32 cellular contexts compared by ENCODE assay signal in genomic region chr4:146943691-146944375, GRCh38. TPM values are rescaled to one million over a fixed set of nuclear protein-coding genes. Genes with fewer than 3 reads are reported as not detected.
DNase-seq lines count a peak whose midpoint lies in the region; ATAC-seq and TF ChIP-seq lines count a peak whose summit lies in the region.
"Had no signal": no experiment of that assay in that cellular context is flagged by ENCODE, and none has a peak within 500 bp of the region (broad histone marks: within the 10 kb centered on the region; RNA-seq: fewer than 3 reads in every experiment).

No MANE protein-coding gene starts in this region.

- H3K9ac ChIP-seq in endodermal cell (ENCODE audit: extremely low read depth, low read length, poor library complexity, severe bottlenecking): no peak overlapping the region

- H3K4me1 Mint-ChIP-seq in endodermal cell (peaks cover 35% of the 10 kb centered on the region), nephron progenitor cell (peaks cover 48% of the 10 kb centered on the region)
- H3K4me1 Mint-ChIP-seq in activated T-cell treated with anti-CD3 and anti-CD28 coated beads, Interleukin-2, amount 50 U/mL, for 4 hours (ENCODE audit: low read depth): peaks cover 27% of the 10 kb centered on the region

- peak overlapping the region; percentile 73 for H3K4me3 Mint-ChIP-seq in endodermal cell
- H3K4me3 Mint-ChIP-seq in nephron progenitor cell: peak overlapping the region; percentile 80
- H3K4me3 Mint-ChIP-seq in activated T-cell treated with anti-CD3 and anti-CD28 coated beads, Interleukin-2, amount 50 U/mL, for 4 hours: no peak overlapping the region
- H3K4me3 Mint-ChIP-seq: activated CD4-positive, alpha-beta memory T cell treated with anti-CD3 and anti-CD28 coated beads for 36 hours had no signal

- peak; percentile 85 for DNase-seq in ELF-1 (ENCODE audit: low read depth, low spot score)
- DNase-seq in NCI-H226: peak; percentile 47
- DNase-seq in endodermal cell: peak; percentile 67
- no peak for DNase-seq in nephron progenitor cell
- DNase-seq in caudate nucleus (lab: John Stamatoyannopoulos, UW): no peak
- no peak for DNase-seq in activated T-cell treated with anti-CD3 and anti-CD28 coated beads, Interleukin-2, amount 50 U/mL, for 4 hours
- DNase-seq: ACHN; activated CD4-positive, alpha-beta memory T cell treated with anti-CD3 and anti-CD28 coated beads for 36 hours; activated CD4-positive, alpha-beta T cell treated with anti-CD3 and anti-CD28 coated beads for 1 hour; activated naive CD4-positive, alpha-beta T cell treated with anti-CD3 and anti-CD28 coated beads, Interleukin-2, amount 50 U/mL, for 16 hours; amniotic stem cell; DMS153; esophagus squamous epithelium; foreskin melanocyte; heart right ventricle; kidney glomerular epithelial cell; naive thymus-derived CD4-positive, alpha-beta T cell; NCI-H1092 treated with DMSO at 0.1 percent for 48 hours; NCI-H1694 treated with DMSO at 0.1 percent for 48 hours; NCI-H524; occipital lobe; Right ventricle myocardium superior; stimulated activated CD4-positive, alpha-beta T cell treated with anti-CD3 and anti-CD28 coated beads, Interleukin-4, amount 100 ng/mL, for 24 hours; T-helper 2 cell; thyroid gland had no signal

- H3K36me3 Mint-ChIP-seq in endodermal cell (ENCODE audit: low read depth) (peaks cover 2% of the 10 kb centered on the region), nephron progenitor cell (ENCODE audit: low read depth) (no peaks in the 10 kb centered on the region)
- no peaks in the 10 kb centered on the region for H3K36me3 Mint-ChIP-seq in activated T-cell treated with anti-CD3 and anti-CD28 coated beads, Interleukin-2, amount 50 U/mL, for 4 hours (ENCODE audit: insufficient read depth)
- H3K36me3 Mint-ChIP-seq: activated CD4-positive, alpha-beta memory T cell treated with anti-CD3 and anti-CD28 coated beads for 36 hours; naive thymus-derived CD4-positive, alpha-beta T cell had no signal

- H3K27me3 ChIP-seq in endodermal cell (ENCODE audit: control insufficient read depth, insufficient read depth, low read length, poor library complexity, severe bottlenecking): peaks cover 7% of the 10 kb centered on the region
- H3K27me3 ChIP-seq: heart right ventricle, thyroid gland had no signal

- no peak overlapping the region for H3K4me3 ChIP-seq in endodermal cell (ENCODE audit: low read length)
- H3K4me3 ChIP-seq: esophagus squamous epithelium, HAP-1, heart right ventricle, thyroid gland had no signal

- H3K9me3 Mint-ChIP-seq in endodermal cell (no peaks in the 10 kb centered on the region), nephron progenitor cell (no peaks in the 10 kb centered on the region)
- no peaks in the 10 kb centered on the region for H3K9me3 Mint-ChIP-seq in activated T-cell treated with anti-CD3 and anti-CD28 coated beads, Interleukin-2, amount 50 U/mL, for 4 hours
- H3K9me3 Mint-ChIP-seq: activated CD4-positive, alpha-beta memory T cell treated with anti-CD3 and anti-CD28 coated beads for 36 hours had no signal

- H3K27me3 Mint-ChIP-seq in endodermal cell (ENCODE audit: insufficient read depth): peaks cover 17% of the 10 kb centered on the region
- peaks cover 4% of the 10 kb centered on the region for H3K27me3 Mint-ChIP-seq in nephron progenitor cell (ENCODE audit: low read depth, poor library complexity)
- peaks cover 12% of the 10 kb centered on the region for H3K27me3 Mint-ChIP-seq in activated T-cell treated with anti-CD3 and anti-CD28 coated beads, Interleukin-2, amount 50 U/mL, for 4 hours (ENCODE audit: low read depth)

- ATAC-seq in GM21526 (IDR thresholded peaks at IDR 0.05; ENCODE audit: low FRiP score, unreplicated experiment): no peak
- no peak for ATAC-seq in activated T-cell treated with anti-CD3 and anti-CD28 coated beads, Interleukin-2, amount 50 U/mL, for 4 hours
- ATAC-seq: heart right ventricle; naive thymus-derived CD4-positive, alpha-beta T cell; Panc1; SK-N-SH treated with all-trans-retinoic acid at 6 μM for 48 hours had no signal

- 60% methylated on average over 3 of the region's 3 CpGs for whole genome bisulfite sequencing in endodermal cell (ENCODE audit: insufficient coverage in 1 of 2, insufficient read length in 1 of 2), 2 experiments

- no peaks in the 10 kb centered on the region for H3K36me3 ChIP-seq in endodermal cell (ENCODE audit: control insufficient read depth, insufficient read depth, low read length)
- H3K36me3 ChIP-seq: esophagus squamous epithelium, HAP-1, heart right ventricle, thyroid gland had no signal

- no peak overlapping the region for H3K27ac ChIP-seq in endodermal cell (ENCODE audit: low read depth, low read length)
- H3K27ac ChIP-seq in caudate nucleus (ENCODE audit: low read depth, low read length): no peak overlapping the region
- H3K27ac ChIP-seq: esophagus squamous epithelium, heart right ventricle, thyroid gland had no signal

- no peaks in the 10 kb centered on the region for H3K9me3 ChIP-seq in endodermal cell (ENCODE audit: control insufficient read depth, low read length)
- H3K9me3 ChIP-seq: esophagus squamous epithelium, HAP-1, thyroid gland had no signal

- no peak overlapping the region for H3K27ac Mint-ChIP-seq in endodermal cell
- H3K27ac Mint-ChIP-seq in nephron progenitor cell: no peak overlapping the region
- H3K27ac Mint-ChIP-seq: activated CD4-positive, alpha-beta memory T cell treated with anti-CD3 and anti-CD28 coated beads for 36 hours had no signal

- no peak for TF ChIP-seq CTCF in endodermal cell (conservative IDR thresholded peaks at IDR 0.05)
- TF ChIP-seq CTCF in nephron progenitor cell (IDR thresholded peaks at IDR 0.05): no peak

- no peaks in the 10 kb centered on the region for H3K4me1 ChIP-seq in endodermal cell (ENCODE audit: control insufficient read depth, insufficient read depth, low read length)
- H3K4me1 ChIP-seq: HAP-1 had no signal

RNA-seq across cellular contexts. Expression of gene TTC29, which starts 1.8 kb away (rescaled TPM):
- 1 to 10 TPM; 2.7 to 6.5 TPM for total RNA-seq in endodermal cell
- polyA plus RNA-seq in endodermal cell (2013, experiment 1 of 2): 5.0 TPM
- 4.6 TPM for polyA plus RNA-seq in endodermal cell (2013, experiment 2 of 2)
- not detected for total RNA-seq in activated T-cell treated with anti-CD3 and anti-CD28 coated beads, Interleukin-2, amount 50 U/mL, for 4 hours
- total RNA-seq: activated CD4-positive, alpha-beta memory T cell treated with anti-CD3 and anti-CD28 coated beads for 36 hours; esophagus squamous epithelium; HT-29; naive thymus-derived CD4-positive, alpha-beta T cell; pulmonary artery endothelial cell; Right ventricle myocardium superior had no signal
- polyA plus RNA-seq: BJ; heart right ventricle; naive thymus-derived CD4-positive, alpha-beta T cell had no signal

Comparison
In these comparisons a context has a peak if more than half of its experiments do, and no peak if none do; other contexts are left out.
1. DNase-seq: peak in ELF-1 (single experiment), NCI-H226 (single experiment) and endodermal cell (single experiment); none in nephron progenitor cell (single experiment), caudate nucleus (0 of 61) and activated T-cell treated with anti-CD3 and anti-CD28 coated beads, Interleukin-2, amount 50 U/mL, for 4 hours (single experiment).